9 cellular contexts compared by ENCODE assay signal in the genomic region with DNA sequence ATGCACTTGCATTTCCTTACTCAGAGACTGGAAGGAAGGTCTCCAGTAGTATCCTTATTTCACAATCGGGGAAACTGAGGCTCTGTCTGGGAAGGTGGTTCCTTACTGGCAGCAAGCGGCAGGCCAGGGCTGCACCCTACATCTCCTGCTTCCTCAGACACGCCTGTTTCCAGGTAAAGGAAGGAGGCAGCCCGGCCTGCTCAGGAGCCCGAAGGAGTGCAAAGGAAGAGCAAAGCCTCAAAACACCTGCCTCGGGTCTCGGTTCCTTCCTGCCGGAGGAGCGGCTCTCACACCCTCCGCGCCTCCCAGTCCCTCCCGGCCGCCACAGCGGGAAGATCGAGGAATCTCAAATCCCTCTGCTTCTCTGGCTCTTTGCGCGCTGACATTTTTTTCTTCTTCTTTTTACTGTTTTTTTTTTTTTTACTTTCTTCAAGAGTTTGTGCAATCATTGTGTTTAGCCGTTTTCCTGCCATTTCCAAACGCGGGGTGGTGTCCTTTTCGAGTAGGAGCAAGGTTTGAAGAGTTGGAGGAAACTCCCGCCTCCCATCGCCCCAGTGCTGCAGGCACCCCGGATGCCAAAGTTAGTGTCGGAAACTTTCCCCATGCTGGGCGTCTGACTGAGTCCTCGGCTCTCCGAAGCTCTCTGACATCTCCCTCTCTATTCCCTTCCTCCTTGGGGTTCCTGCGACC. TPM values are rescaled to one million over a fixed set of nuclear protein-coding genes. Genes with fewer than 3 reads are reported as not detected.
DNase-seq lines count a peak whose midpoint lies in the region; ATAC-seq and TF ChIP-seq lines count a peak whose summit lies in the region.
"Had no signal": no experiment of that assay in that cellular context is flagged by ENCODE, and none has a peak within 500 bp of the region (broad histone marks: within the 10 kb centered on the region; RNA-seq: fewer than 3 reads in every experiment).

No MANE protein-coding gene starts in this region.

- H3K36me3 ChIP-seq in KMS-11 (ENCODE audit: insufficient read depth) (no peaks in the 10 kb centered on the region), spleen (no peaks in the 10 kb centered on the region)

- H3K4me3 ChIP-seq in KMS-11 (IDR thresholded peaks at IDR 0.05; ENCODE audit: insufficient read depth, low read depth, low read length), result no peak overlapping the region
- H3K4me3 ChIP-seq in astrocyte of the cerebellum (ENCODE audit: low read depth, low read length), result peak overlapping the region; percentile 39
- peak overlapping the region; percentile 59; the same call in 1 of the 2 replicates for H3K4me3 ChIP-seq in iPS-18c (ENCODE audit: insufficient read depth, low read depth, low read length)
- H3K4me3 ChIP-seq in spleen, result peak overlapping the region; percentile 23 to 72 (median 50)

- WGBS in spleen, 5 donors, result 1% methylated on average over 29 of the region's 29 CpGs

- no peaks in the 10 kb centered on the region for H3K9me3 ChIP-seq in iPS-18c (ENCODE audit: control insufficient read depth, insufficient read depth, low read length)
- H3K9me3 ChIP-seq in spleen, result peaks cover 0 to 8% (median 2%) of the 10 kb centered on the region in 8 donors

- H3K4me1 ChIP-seq in KMS-11 (ENCODE audit: low read depth, poor library complexity, severe bottlenecking) (peaks cover 5% of the 10 kb centered on the region), spleen (peaks cover 21 to 49% (median 37%) of the 10 kb centered on the region in 6 donors)

- H3K27ac ChIP-seq in KMS-11, result no peak overlapping the region
- H3K27ac ChIP-seq in spleen, result peak overlapping the region in 7 of 8 donors; percentile 76 to 88 (median 84)

- ATAC-seq in GM18517 (IDR thresholded peaks at IDR 0.05; ENCODE audit: unreplicated experiment) (no peak), HG03045 (IDR thresholded peaks at IDR 0.05; ENCODE audit: unreplicated experiment) (no peak)

- no peak overlapping the region for H3K9ac ChIP-seq in KMS-11

- peak overlapping the region; percentile 92 for H3K4me2 ChIP-seq in KMS-11

- TF ChIP-seq CTCF in KMS-11 (conservative IDR thresholded peaks at IDR 0.05; ENCODE audit: low read depth, low read length), result peak; percentile 59; the same call in 1 of the 2 replicates
- TF ChIP-seq CTCF in astrocyte of the cerebellum (IDR thresholded peaks at IDR 0.05; ENCODE audit: low read depth, low read length, missing control alignments), result no peak
- peak in 2 of 11 experiments; percentile 11 to 15 for TF ChIP-seq CTCF in spleen (IDR thresholded peaks at IDR 0.05 in 8 of 11, conservative IDR thresholded peaks at IDR 0.05 in 3 of 11)

- DNase-seq in NCI-H1417 (lab: John Stamatoyannopoulos, UW) (peak in 2 of 3 experiments; percentile 46 to 66), NCI-H1417 treated with DMSO at 0.1 percent for 48 hours (lab: John Stamatoyannopoulos, UW) (no peak), astrocyte of the cerebellum (ENCODE audit: low read depth) (no peak), spleen (peak; percentile 78)

- peak overlapping the region; percentile 39 for H2AFZ ChIP-seq in KMS-11 (ENCODE audit: low read depth)

- H4K20me1 ChIP-seq in KMS-11 (ENCODE audit: insufficient read depth), result no peaks in the 10 kb centered on the region

- TF ChIP-seq POLR2A in spleen (IDR thresholded peaks at IDR 0.05), result no peak

- intact Hi-C loops in spleen (cut with DNase I; ENCODE audit: low total_unique reads), result loop anchor here (5.0 kb wide), 1 partner anchor 36 kb away; no protein-coding TSS in a partner anchor

- no peaks in the 10 kb centered on the region for H3K79me2 ChIP-seq in KMS-11 (ENCODE audit: insufficient read depth, low read depth)

- in situ Hi-C loops in astrocyte of the cerebellum (cut with HindIII; ENCODE audit: low sequenced_read_pairs), result no loop called here

- H3K27me3 ChIP-seq in KMS-11 (ENCODE audit: insufficient read depth, low read depth), result peaks cover 19% of the 10 kb centered on the region
- peaks cover 0 to 71% (median 23%) of the 10 kb centered on the region in 7 donors for H3K27me3 ChIP-seq in spleen (replicated peaks in 1 of 7)

RNA-seq across cellular contexts. Expression of a gene that starts 1.0 kb away (rescaled TPM):
- total RNA-seq in spleen, result 10 to 100 TPM; 12.5 to 44.9 (median 36.7) TPM
- 10 to 100 TPM; 11.2 to 14.6 (median 13.1) TPM for polyA plus RNA-seq in spleen
- polyA plus RNA-seq: CD4-positive, CD25-positive, alpha-beta regulatory T cell had no signal

Comparison
In these comparisons a context has a peak if more than half of its experiments do, and no peak if none do; other contexts are left out.
1. DNase-seq: peak in NCI-H1417 (2 of 3) and spleen (single experiment); none in NCI-H1417 treated with DMSO at 0.1 percent for 48 hours (single experiment) and astrocyte of the cerebellum (single experiment).